1 cellular context compared by ENCODE assay signal in the genomic region with DNA sequence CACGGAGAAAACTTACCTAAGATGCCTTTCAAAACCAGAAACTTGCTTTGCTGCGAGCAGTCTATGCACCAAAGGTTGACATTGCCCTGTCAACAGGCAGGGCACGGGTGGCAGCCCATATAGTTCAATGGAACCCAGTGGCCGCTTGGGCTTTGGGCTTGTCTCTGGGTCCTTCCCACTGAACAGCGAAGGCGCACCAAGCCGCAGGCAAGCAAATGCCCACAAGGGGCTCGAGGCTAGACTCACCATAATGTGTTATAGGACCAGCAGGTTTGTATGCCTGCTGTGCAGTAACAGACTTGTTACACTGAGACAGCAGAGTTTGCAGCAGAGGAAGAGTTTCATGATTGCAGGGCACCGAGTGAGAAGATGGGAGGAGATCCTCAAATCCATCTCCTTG.
A peak's percentile ranks its signal among the peaks of the same experiment; 100 is the strongest.
TF ChIP-seq lines count a peak whose summit lies in the region.

No MANE protein-coding gene starts in this region.

TF ChIP-seq in K562, 482 proteins besides CTCF, POLR2A, EP300 and RAD21 (continued from another document and continues in another):
- TF ChIP-seq, protein P1, sequence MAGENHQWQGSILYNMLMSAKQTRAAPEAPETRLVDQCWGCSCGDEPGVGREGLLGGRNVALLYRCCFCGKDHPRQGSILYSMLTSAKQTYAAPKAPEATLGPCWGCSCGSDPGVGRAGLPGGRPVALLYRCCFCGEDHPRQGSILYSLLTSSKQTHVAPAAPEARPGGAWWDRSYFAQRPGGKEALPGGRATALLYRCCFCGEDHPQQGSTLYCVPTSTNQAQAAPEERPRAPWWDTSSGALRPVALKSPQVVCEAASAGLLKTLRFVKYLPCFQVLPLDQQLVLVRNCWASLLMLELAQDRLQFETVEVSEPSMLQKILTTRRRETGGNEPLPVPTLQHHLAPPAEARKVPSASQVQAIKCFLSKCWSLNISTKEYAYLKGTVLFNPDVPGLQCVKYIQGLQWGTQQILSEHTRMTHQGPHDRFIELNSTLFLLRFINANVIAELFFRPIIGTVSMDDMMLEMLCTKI (IDR thresholded peaks at IDR 0.05; ENCODE audit: partially characterized antibody) = no peak
- TF ChIP-seq CC2D1A (IDR thresholded peaks at IDR 0.05) (no peak), ZNF280B (CRISPR knock-in tag; IDR thresholded peaks at IDR 0.05) (0 out of 2 replicates have a peak, but pooled peaks have one; percentile 34), GABPB1 (CRISPR knock-in tag; IDR thresholded peaks at IDR 0.05) (0 out of 2 replicates have a peak, but pooled peaks have one; percentile 12), POLR2G (IDR thresholded peaks at IDR 0.05; ENCODE audit: low read depth, low read length) (peak; percentile 65), ZNF77 (CRISPR knock-in tag; IDR thresholded peaks at IDR 0.05) (no peak), ZKSCAN3 (CRISPR knock-in tag; IDR thresholded peaks at IDR 0.05) (no peak), MYC (IDR thresholded peaks at IDR 0.05; ENCODE audit: low read depth, low read length) (no peak), MYC (CRISPR knock-in tag; IDR thresholded peaks at IDR 0.05; ENCODE audit: borderline replicate concordance, low read depth) (0 out of 2 replicates have a peak, but pooled peaks have one; percentile 43), ZNF24 (IDR thresholded peaks at IDR 0.05) (no peak), MXI1 (IDR thresholded peaks at IDR 0.05; ENCODE audit: low read depth, low read length) (no peak), BRF1 (IDR thresholded peaks at IDR 0.05; ENCODE audit: borderline replicate concordance, extremely low read depth, insufficient read length) (no peak), NBN (IDR thresholded peaks at IDR 0.05; ENCODE audit: low read depth) (no peak), ZNF445 (CRISPR knock-in tag; IDR thresholded peaks at IDR 0.05; ENCODE audit: low read depth) (no peak), CBX2 (IDR thresholded peaks at IDR 0.05; ENCODE audit: insufficient read depth, low read length, poor library complexity, severe bottlenecking) (no peak), RFX5 (IDR thresholded peaks at IDR 0.05; ENCODE audit: low read depth, low read length) (no peak), DNMT1 (IDR thresholded peaks at IDR 0.05) (no peak), KLF13 (tag; IDR thresholded peaks at IDR 0.05; ENCODE audit: borderline replicate concordance, low read depth) (no peak), ZNF707 (CRISPR knock-in tag; conservative IDR thresholded peaks at IDR 0.05) (no peak), CEBPB (tag; IDR thresholded peaks at IDR 0.05) (no peak), TFAM (CRISPR knock-in tag; conservative IDR thresholded peaks at IDR 0.05) (no peak), CSDE1 (IDR thresholded peaks at IDR 0.05) (no peak), KDM4B (IDR thresholded peaks at IDR 0.05; ENCODE audit: borderline replicate concordance in 2 of 2, low read depth in 1 of 2) (no peak), SP1 (CRISPR knock-in tag; IDR thresholded peaks at IDR 0.05) (no peak), LARP7 (IDR thresholded peaks at IDR 0.05) (no peak), U2AF2 (optimal IDR thresholded peaks at IDR 0.05; ENCODE audit: low read depth, low read length) (no peak), ATF6 (CRISPR knock-in tag; IDR thresholded peaks at IDR 0.05) (no peak), TFE3 (CRISPR knock-in tag; IDR thresholded peaks at IDR 0.05) (no peak), KLF16 (IDR thresholded peaks at IDR 0.05) (no peak), NELFE (IDR thresholded peaks at IDR 0.05; ENCODE audit: insufficient read depth, insufficient read length) (no peak), BRD9 (IDR thresholded peaks at IDR 0.05; ENCODE audit: low read depth, partially characterized antibody) (no peak), BMI1 (IDR thresholded peaks at IDR 0.05; ENCODE audit: low read length) (no peak), ZNF263 (CRISPR knock-in tag; IDR thresholded peaks at IDR 0.05; ENCODE audit: borderline replicate concordance) (no peak), PTBP1 (IDR thresholded peaks at IDR 0.05; ENCODE audit: low read depth, low read length) (no peak), ZNF253 (CRISPR knock-in tag; conservative IDR thresholded peaks at IDR 0.05) (no peak), ZNF586 (CRISPR knock-in tag; conservative IDR thresholded peaks at IDR 0.05) (no peak), RBFOX2 (IDR thresholded peaks at IDR 0.05; ENCODE audit: low read depth, low read length) (peak; percentile 31; the same call in 1 of the 2 replicates), MAFK (IDR thresholded peaks at IDR 0.05; ENCODE audit: low read length) (no peak), SETDB1 (IDR thresholded peaks at IDR 0.05; ENCODE audit: low read length) (no peak), ATF1 (CRISPR knock-in tag; IDR thresholded peaks at IDR 0.05) (no peak), ATF1 (tag; IDR thresholded peaks at IDR 0.05) (no peak), HMBOX1 (IDR thresholded peaks at IDR 0.05) (no peak), KHSRP (IDR thresholded peaks at IDR 0.05) (no peak)
- TF ChIP-seq, protein P2, sequence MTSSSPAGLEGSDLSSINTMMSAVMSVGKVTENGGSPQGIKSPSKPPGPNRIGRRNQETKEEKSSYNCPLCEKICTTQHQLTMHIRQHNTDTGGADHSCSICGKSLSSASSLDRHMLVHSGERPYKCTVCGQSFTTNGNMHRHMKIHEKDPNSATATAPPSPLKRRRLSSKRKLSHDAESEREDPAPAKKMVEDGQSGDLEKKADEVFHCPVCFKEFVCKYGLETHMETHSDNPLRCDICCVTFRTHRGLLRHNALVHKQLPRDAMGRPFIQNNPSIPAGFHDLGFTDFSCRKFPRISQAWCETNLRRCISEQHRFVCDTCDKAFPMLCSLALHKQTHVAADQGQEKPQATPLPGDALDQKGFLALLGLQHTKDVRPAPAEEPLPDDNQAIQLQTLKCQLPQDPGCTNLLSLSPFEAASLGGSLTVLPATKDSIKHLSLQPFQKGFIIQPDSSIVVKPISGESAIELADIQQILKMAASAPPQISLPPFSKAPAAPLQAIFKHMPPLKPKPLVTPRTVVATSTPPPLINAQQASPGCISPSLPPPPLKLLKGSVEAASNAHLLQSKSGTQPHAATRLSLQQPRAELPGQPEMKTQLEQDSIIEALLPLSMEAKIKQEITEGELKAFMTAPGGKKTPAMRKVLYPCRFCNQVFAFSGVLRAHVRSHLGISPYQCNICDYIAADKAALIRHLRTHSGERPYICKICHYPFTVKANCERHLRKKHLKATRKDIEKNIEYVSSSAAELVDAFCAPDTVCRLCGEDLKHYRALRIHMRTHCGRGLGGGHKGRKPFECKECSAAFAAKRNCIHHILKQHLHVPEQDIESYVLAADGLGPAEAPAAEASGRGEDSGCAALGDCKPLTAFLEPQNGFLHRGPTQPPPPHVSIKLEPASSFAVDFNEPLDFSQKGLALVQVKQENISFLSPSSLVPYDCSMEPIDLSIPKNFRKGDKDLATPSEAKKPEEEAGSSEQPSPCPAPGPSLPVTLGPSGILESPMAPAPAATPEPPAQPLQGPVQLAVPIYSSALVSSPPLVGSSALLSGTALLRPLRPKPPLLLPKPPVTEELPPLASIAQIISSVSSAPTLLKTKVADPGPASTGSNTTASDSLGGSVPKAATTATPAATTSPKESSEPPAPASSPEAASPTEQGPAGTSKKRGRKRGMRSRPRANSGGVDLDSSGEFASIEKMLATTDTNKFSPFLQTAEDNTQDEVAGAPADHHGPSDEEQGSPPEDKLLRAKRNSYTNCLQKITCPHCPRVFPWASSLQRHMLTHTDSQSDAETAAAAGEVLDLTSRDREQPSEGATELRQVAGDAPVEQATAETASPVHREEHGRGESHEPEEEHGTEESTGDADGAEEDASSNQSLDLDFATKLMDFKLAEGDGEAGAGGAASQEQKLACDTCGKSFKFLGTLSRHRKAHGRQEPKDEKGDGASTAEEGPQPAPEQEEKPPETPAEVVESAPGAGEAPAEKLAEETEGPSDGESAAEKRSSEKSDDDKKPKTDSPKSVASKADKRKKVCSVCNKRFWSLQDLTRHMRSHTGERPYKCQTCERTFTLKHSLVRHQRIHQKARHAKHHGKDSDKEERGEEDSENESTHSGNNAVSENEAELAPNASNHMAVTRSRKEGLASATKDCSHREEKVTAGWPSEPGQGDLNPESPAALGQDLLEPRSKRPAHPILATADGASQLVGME (CRISPR knock-in tag; IDR thresholded peaks at IDR 0.05) = no peak
- TF ChIP-seq, protein P3, sequence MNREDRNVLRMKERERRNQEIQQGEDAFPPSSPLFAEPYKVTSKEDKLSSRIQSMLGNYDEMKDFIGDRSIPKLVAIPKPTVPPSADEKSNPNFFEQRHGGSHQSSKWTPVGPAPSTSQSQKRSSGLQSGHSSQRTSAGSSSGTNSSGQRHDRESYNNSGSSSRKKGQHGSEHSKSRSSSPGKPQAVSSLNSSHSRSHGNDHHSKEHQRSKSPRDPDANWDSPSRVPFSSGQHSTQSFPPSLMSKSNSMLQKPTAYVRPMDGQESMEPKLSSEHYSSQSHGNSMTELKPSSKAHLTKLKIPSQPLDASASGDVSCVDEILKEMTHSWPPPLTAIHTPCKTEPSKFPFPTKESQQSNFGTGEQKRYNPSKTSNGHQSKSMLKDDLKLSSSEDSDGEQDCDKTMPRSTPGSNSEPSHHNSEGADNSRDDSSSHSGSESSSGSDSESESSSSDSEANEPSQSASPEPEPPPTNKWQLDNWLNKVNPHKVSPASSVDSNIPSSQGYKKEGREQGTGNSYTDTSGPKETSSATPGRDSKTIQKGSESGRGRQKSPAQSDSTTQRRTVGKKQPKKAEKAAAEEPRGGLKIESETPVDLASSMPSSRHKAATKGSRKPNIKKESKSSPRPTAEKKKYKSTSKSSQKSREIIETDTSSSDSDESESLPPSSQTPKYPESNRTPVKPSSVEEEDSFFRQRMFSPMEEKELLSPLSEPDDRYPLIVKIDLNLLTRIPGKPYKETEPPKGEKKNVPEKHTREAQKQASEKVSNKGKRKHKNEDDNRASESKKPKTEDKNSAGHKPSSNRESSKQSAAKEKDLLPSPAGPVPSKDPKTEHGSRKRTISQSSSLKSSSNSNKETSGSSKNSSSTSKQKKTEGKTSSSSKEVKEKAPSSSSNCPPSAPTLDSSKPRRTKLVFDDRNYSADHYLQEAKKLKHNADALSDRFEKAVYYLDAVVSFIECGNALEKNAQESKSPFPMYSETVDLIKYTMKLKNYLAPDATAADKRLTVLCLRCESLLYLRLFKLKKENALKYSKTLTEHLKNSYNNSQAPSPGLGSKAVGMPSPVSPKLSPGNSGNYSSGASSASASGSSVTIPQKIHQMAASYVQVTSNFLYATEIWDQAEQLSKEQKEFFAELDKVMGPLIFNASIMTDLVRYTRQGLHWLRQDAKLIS (CRISPR knock-in tag; IDR thresholded peaks at IDR 0.05) = no peak
- TF ChIP-seq, protein P4, sequence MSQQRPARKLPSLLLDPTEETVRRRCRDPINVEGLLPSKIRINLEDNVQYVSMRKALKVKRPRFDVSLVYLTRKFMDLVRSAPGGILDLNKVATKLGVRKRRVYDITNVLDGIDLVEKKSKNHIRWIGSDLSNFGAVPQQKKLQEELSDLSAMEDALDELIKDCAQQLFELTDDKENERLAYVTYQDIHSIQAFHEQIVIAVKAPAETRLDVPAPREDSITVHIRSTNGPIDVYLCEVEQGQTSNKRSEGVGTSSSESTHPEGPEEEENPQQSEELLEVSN (IDR thresholded peaks at IDR 0.05; ENCODE audit: borderline replicate concordance in 1 of 2, extremely low read depth in 1 of 2, insufficient read depth in 1 of 2, insufficient read length in 1 of 2, low read depth in 1 of 2, low read length in 1 of 2, poor library complexity in 1 of 2, severe bottlenecking in 1 of 2) = no peak
- TF ChIP-seq, protein P5, sequence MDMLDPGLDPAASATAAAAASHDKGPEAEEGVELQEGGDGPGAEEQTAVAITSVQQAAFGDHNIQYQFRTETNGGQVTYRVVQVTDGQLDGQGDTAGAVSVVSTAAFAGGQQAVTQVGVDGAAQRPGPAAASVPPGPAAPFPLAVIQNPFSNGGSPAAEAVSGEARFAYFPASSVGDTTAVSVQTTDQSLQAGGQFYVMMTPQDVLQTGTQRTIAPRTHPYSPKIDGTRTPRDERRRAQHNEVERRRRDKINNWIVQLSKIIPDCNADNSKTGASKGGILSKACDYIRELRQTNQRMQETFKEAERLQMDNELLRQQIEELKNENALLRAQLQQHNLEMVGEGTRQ (CRISPR knock-in tag; IDR thresholded peaks at IDR 0.05) = no peak
